Comparison of ENCODE assay signal across 30 cellular contexts in the genomic region with DNA sequence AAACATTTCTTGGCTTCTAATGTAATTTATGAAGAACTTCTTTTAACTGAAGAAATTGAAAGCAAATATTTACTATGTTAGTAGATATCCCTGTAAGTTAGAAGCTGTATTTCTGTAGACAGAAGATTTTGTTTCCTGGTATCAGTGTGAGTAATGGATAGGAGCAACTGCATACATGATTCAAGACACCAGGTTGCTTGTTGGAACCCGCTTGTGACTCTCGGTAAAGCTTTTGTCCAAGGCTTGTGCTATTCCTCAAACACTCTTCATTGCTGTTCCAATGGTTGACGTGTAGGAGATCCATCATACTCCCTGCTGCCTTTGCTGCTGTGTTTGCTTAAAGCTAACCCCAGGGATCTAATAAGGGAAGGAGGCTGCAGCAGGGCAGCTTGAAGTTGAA.
"Had no signal": no experiment of that assay in that cellular context is flagged by ENCODE, and none has a peak within 500 bp of the region (broad histone marks: within the 10 kb centered on the region; RNA-seq: fewer than 3 reads in every experiment).

No MANE protein-coding gene starts in this region.

- H3K27ac ChIP-seq: heart left ventricle, left lung, neutrophil, thoracic aorta, uterus, WERI-Rb-1 had no signal

- H3K4me1 ChIP-seq: heart left ventricle, left lung, uterus had no signal

- H3K27me3 Mint-ChIP-seq: activated CD8-positive, alpha-beta memory T cell treated with anti-CD3 and anti-CD28 coated beads, Interleukin-2, amount 10 ng/mL, durations not matched to agents 7 days and 5 days; activated naive CD4-positive, alpha-beta T cell treated with anti-CD3 and anti-CD28 coated beads, Interleukin-2, amount 50 U/mL, for 24 hours; activated naive CD8-positive, alpha-beta T cell treated with anti-CD3 and anti-CD28 coated beads, Interleukin-2, amount 50 U/mL, for 24 hours; central memory CD8-positive, alpha-beta T cell; dendritic cell treated with granulocyte-macrophage colony-stimulating factor and Interleukin-4, amounts not matched to agents 40 ng/mL and 50 ng/mL, for 4 days; natural killer cell treated with Interleukin-12 subunit alpha and Interleukin-12 subunit beta and Interleukin-15 and Interleukin-18, amount 100 ng/mL, for 72 hours; stimulated activated naive CD8-positive, alpha-beta T cell treated with anti-CD3 and anti-CD28 coated beads, Interleukin-15, Interleukin-2, amounts not matched to agents 100 ng/mL and 50 ng/mL, for 24 hours; type B pancreatic cell had no signal

- H3K27me3 ChIP-seq: heart left ventricle, left lung, neutrophil, uterus had no signal

- H3K27ac Mint-ChIP-seq: activated CD8-positive, alpha-beta memory T cell treated with anti-CD3 and anti-CD28 coated beads, Interleukin-2, amount 10 ng/mL, durations not matched to agents 7 days and 5 days; activated CD8-positive, alpha-beta T cell treated with anti-CD3 and anti-CD28 coated beads, Interleukin-2, amount 10 ng/mL, durations not matched to agents 7 days and 5 days; activated naive CD4-positive, alpha-beta T cell treated with anti-CD3 and anti-CD28 coated beads, Interleukin-2, amount 50 U/mL, for 24 hours; activated naive CD8-positive, alpha-beta T cell treated with anti-CD3 and anti-CD28 coated beads, Interleukin-2, amount 50 U/mL, for 24 hours; activated T-helper 2 cell treated with anti-CD3 and anti-CD28 coated beads, Interferon-gamma antibody, Interleukin-2, Interleukin-4, amounts not matched to agents 10 μg/mL and 5 μg/mL and 100 μg/mL, durations not matched to agents 14 hours and 24 hours and 36 hours; dendritic cell treated with granulocyte-macrophage colony-stimulating factor and Interleukin-4, amounts not matched to agents 40 ng/mL and 50 ng/mL, for 4 days; natural killer cell treated with Interleukin-12 subunit alpha and Interleukin-12 subunit beta and Interleukin-15 and Interleukin-18, amount 100 ng/mL, for 72 hours; stimulated activated effector memory CD8-positive, alpha-beta T cell treated with anti-CD3 and anti-CD28 coated beads, Interleukin-12 subunit alpha, Interleukin-12 subunit beta, amount 100 ng/mL, for 72 hours; stimulated activated naive CD8-positive, alpha-beta T cell treated with anti-CD3 and anti-CD28 coated beads, Interleukin-15, Interleukin-2, amounts not matched to agents 100 ng/mL and 50 ng/mL, for 24 hours; T-helper 2 cell treated with Interferon-gamma antibody and Interleukin-4, amounts not matched to agents 5 μg/mL and 100 μg/mL, for 36 hours; type B pancreatic cell had no signal

- DNase-seq: activated CD4-positive, alpha-beta T cell treated with anti-CD3 and anti-CD28 coated beads for 1 hour; activated CD4-positive, alpha-beta T cell treated with anti-CD3 and anti-CD28 coated beads, Interleukin-2, amount 50 U/mL, for 1 hour; activated CD8-positive, alpha-beta memory T cell treated with anti-CD3 and anti-CD28 coated beads, Interleukin-2, amount 10 ng/mL, durations not matched to agents 7 days and 5 days; activated CD8-positive, alpha-beta T cell treated with anti-CD3 and anti-CD28 coated beads, Interleukin-2, amount 10 ng/mL, durations not matched to agents 7 days and 5 days; activated naive CD8-positive, alpha-beta T cell treated with anti-CD3 and anti-CD28 coated beads, Interleukin-2, amount 50 U/mL, for 24 hours; activated T-cell treated with anti-CD3 and anti-CD28 coated beads, Interleukin-2, amount 50 U/mL, for 48 hours; amygdala; foreskin fibroblast; heart left ventricle; kidney glomerular epithelial cell; left lung; mucosa of descending colon; stimulated activated CD4-positive, alpha-beta T cell treated with anti-CD3 and anti-CD28 coated beads, Interleukin-4, amount 100 ng/mL, for 24 hours; T-helper 1 cell; uterus; WERI-Rb-1 had no signal

- H3K4me3 Mint-ChIP-seq: activated CD8-positive, alpha-beta memory T cell treated with anti-CD3 and anti-CD28 coated beads, Interleukin-2, amount 10 ng/mL, durations not matched to agents 7 days and 5 days; activated CD8-positive, alpha-beta T cell treated with anti-CD3 and anti-CD28 coated beads, Interleukin-2, amount 10 ng/mL, durations not matched to agents 7 days and 5 days; activated naive CD4-positive, alpha-beta T cell treated with anti-CD3 and anti-CD28 coated beads, Interleukin-2, amount 50 U/mL, for 24 hours; activated naive CD8-positive, alpha-beta T cell treated with anti-CD3 and anti-CD28 coated beads, Interleukin-2, amount 50 U/mL, for 24 hours; central memory CD8-positive, alpha-beta T cell; dendritic cell treated with granulocyte-macrophage colony-stimulating factor and Interleukin-4, amounts not matched to agents 40 ng/mL and 50 ng/mL, for 4 days; natural killer cell treated with Interleukin-12 subunit alpha and Interleukin-12 subunit beta and Interleukin-15 and Interleukin-18, amount 100 ng/mL, for 72 hours; stimulated activated effector memory CD8-positive, alpha-beta T cell treated with anti-CD3 and anti-CD28 coated beads, Interleukin-12 subunit alpha, Interleukin-12 subunit beta, amount 100 ng/mL, for 72 hours; stimulated activated naive CD8-positive, alpha-beta T cell treated with anti-CD3 and anti-CD28 coated beads, Interleukin-15, Interleukin-2, amounts not matched to agents 100 ng/mL and 50 ng/mL, for 24 hours; T-helper 2 cell treated with Interferon-gamma antibody and Interleukin-4, amounts not matched to agents 5 μg/mL and 100 μg/mL, for 36 hours; type B pancreatic cell had no signal

- H3K36me3 ChIP-seq: left lung, neutrophil, thoracic aorta, uterus, WERI-Rb-1 had no signal

- H3K4me3 ChIP-seq: heart left ventricle, left lung, lung, mucosa of descending colon, skin epidermis, thoracic aorta, uterus had no signal

- ATAC-seq: activated CD8-positive, alpha-beta memory T cell treated with anti-CD3 and anti-CD28 coated beads, Interleukin-2, amount 10 ng/mL, durations not matched to agents 7 days and 5 days; activated CD8-positive, alpha-beta T cell treated with anti-CD3 and anti-CD28 coated beads, Interleukin-2, amount 10 ng/mL, durations not matched to agents 7 days and 5 days; activated naive CD8-positive, alpha-beta T cell treated with anti-CD3 and anti-CD28 coated beads, Interleukin-2, amount 50 U/mL, for 24 hours; heart left ventricle; left lung; mucosa of descending colon; natural killer cell treated with Interleukin-12 subunit alpha and Interleukin-12 subunit beta and Interleukin-15 and Interleukin-18, amount 100 ng/mL, for 72 hours; sciatic nerve; stimulated activated effector memory CD8-positive, alpha-beta T cell treated with anti-CD3 and anti-CD28 coated beads, Interleukin-12 subunit alpha, Interleukin-12 subunit beta, amount 100 ng/mL, for 72 hours had no signal

- H3K4me1 Mint-ChIP-seq: activated CD8-positive, alpha-beta memory T cell treated with anti-CD3 and anti-CD28 coated beads, Interleukin-2, amount 10 ng/mL, durations not matched to agents 7 days and 5 days; activated naive CD4-positive, alpha-beta T cell treated with anti-CD3 and anti-CD28 coated beads, Interleukin-2, amount 50 U/mL, for 24 hours; activated naive CD8-positive, alpha-beta T cell treated with anti-CD3 and anti-CD28 coated beads, Interleukin-2, amount 50 U/mL, for 24 hours; central memory CD8-positive, alpha-beta T cell; stimulated activated effector memory CD8-positive, alpha-beta T cell treated with anti-CD3 and anti-CD28 coated beads, Interleukin-12 subunit alpha, Interleukin-12 subunit beta, amount 100 ng/mL, for 72 hours had no signal
